Comparison of ENCODE assay signal across 9 cellular contexts in the genomic region with DNA sequence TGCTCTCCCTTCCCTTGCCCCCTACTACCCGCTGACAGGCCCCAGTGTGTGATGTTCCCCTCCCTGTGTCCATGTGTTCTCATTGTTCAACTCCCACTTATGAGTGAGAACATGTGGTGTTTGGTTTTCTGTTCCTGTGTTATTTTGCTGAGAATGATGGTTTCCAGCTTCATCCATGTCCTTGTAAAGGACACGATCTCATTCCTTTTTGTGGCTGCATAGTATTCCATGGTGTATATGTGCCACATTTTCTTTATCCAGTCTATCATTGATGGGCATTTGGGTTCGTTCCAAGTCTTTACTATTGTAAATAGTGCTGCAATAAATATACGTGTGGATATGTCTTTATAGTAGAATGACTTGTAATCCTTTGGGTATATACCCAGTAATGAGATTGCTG. TPM values are rescaled to one million over a fixed set of nuclear protein-coding genes. Genes with fewer than 3 reads are reported as not detected.
DNase-seq lines count a peak whose midpoint lies in the region; ATAC-seq and TF ChIP-seq lines count a peak whose summit lies in the region.
"Not testable (repeated sequence)": the region's sequence is repeated elsewhere in the genome, so short reads cannot be mapped to it uniquely, and the experiment has no call there.
"Had no signal": no experiment of that assay in that cellular context is flagged by ENCODE, and none has a peak within 500 bp of the region (broad histone marks: within the 10 kb centered on the region; RNA-seq: fewer than 3 reads in every experiment).

No MANE protein-coding gene starts in this region.

- ATAC-seq in T-helper 17 cell = not testable (repeated sequence)

- H3K27me3 ChIP-seq in ACC112 (ENCODE audit: insufficient read depth, low read length); CD4-positive, alpha-beta memory T cell (ENCODE audit: insufficient read depth, low read length): not testable (repeated sequence)

- not testable (repeated sequence) for H3K36me3 ChIP-seq in ACC112 (ENCODE audit: insufficient read depth, low read length); CD4-positive, alpha-beta memory T cell (ENCODE audit: insufficient read depth, low read length); KOPT-K1 (ENCODE audit: insufficient read depth, low read length)

- CTCF ChIA-PET in CD4-positive, alpha-beta memory T cell (lab: Charles Lee; ENCODE audit: partially characterized antibody) = interaction anchor here (3.5 to 19.9 kb wide), 3 partner anchors 10 to 69 kb away, joined by 22 to 512 read pairs (median 512); partner anchors contain the start of gene CCR7

- peaks cover 63% of the 10 kb centered on the region for H3K4me1 ChIP-seq in ACC112 (ENCODE audit: control insufficient read depth, insufficient read depth, low read length, unreplicated experiment)
- H3K4me1 ChIP-seq in CD4-positive, alpha-beta memory T cell (ENCODE audit: insufficient read depth, low read length) = peaks cover 90% of the 10 kb centered on the region

- H3K9me3 ChIP-seq in CD4-positive, alpha-beta memory T cell (ENCODE audit: control insufficient read depth in 1 of 2, low read length in 2 of 2); KOPT-K1 (ENCODE audit: insufficient read depth, low read length, poor library complexity, severe bottlenecking); T-helper 17 cell (ENCODE audit: control insufficient read depth, low read length, poor library complexity, severe bottlenecking): not testable (repeated sequence)

- peak overlapping the region in 6 of 7 donors; percentile 15 to 91 (median 82) for H3K27ac Mint-ChIP-seq in CD4-positive, alpha-beta memory T cell
- H3K27ac Mint-ChIP-seq in T-helper 17 cell (peak overlapping the region; percentile 100), nephron (peak overlapping the region in 2 of 3 experiments; percentile 78 to 98)
- peak overlapping the region; percentile 73 for H3K27ac Mint-ChIP-seq in activated T-cell treated with anti-CD3 and anti-CD28 coated beads, Interleukin-2, amount 50 U/mL, for 24 hours
- peak overlapping the region; percentile 87 for H3K27ac Mint-ChIP-seq in activated naive CD8-positive, alpha-beta T cell

- not testable (repeated sequence) for H3K9me3 Mint-ChIP-seq in CD4-positive, alpha-beta memory T cell; activated T-cell treated with anti-CD3 and anti-CD28 coated beads, Interleukin-2, amount 50 U/mL, for 24 hours; activated naive CD8-positive, alpha-beta T cell (ENCODE audit: low read depth); nephron

- POLR2A ChIA-PET in CD4-positive, alpha-beta memory T cell (lab: Charles Lee; ENCODE audit: partially characterized antibody) = interaction anchor here (1.0 to 28.0 kb wide), 8 partner anchors 13 to 224 kb away, joined by 3 to 1226 read pairs (median 8); partner anchors contain the start of genes CCR7 and IGFBP4

- peak overlapping the region in 1 of 8 donors; percentile 15 for H3K4me3 Mint-ChIP-seq in CD4-positive, alpha-beta memory T cell
- H3K4me3 Mint-ChIP-seq in T-helper 17 cell = peak overlapping the region; percentile 15
- H3K4me3 Mint-ChIP-seq in activated T-cell treated with anti-CD3 and anti-CD28 coated beads, Interleukin-2, amount 50 U/mL, for 24 hours; nephron: not testable (repeated sequence)
- peak overlapping the region; percentile 15 for H3K4me3 Mint-ChIP-seq in activated naive CD8-positive, alpha-beta T cell

- not testable (repeated sequence) for DNase-seq in CD4-positive, alpha-beta memory T cell; T-helper 17 cell; activated T-cell treated with anti-CD3 and anti-CD28 coated beads, Interleukin-2, amount 50 U/mL, for 24 hours
- DNase-seq in cardiac septum (ENCODE audit: low spot score) = peak; percentile 14

- TF ChIP-seq CTCF in nephron (IDR thresholded peaks at IDR 0.05; ENCODE audit: unreplicated experiment in 3 of 3) = not testable (repeated sequence)

- H2AFZ ChIP-seq in ACC112 (ENCODE audit: low read length, unreplicated experiment) = not testable (repeated sequence)

- peak overlapping the region; percentile 100; the same call in 1 of the 2 replicates for H3K27ac ChIP-seq in ACC112 (ENCODE audit: low read depth, low read length)
- not testable (repeated sequence) for H3K27ac ChIP-seq in CD4-positive, alpha-beta memory T cell (ENCODE audit: low read depth, low read length)
- H3K27ac ChIP-seq in KOPT-K1 (ENCODE audit: low read depth, low read length, poor library complexity, severe bottlenecking) = peak overlapping the region; percentile 96

- H3K4me1 Mint-ChIP-seq in CD4-positive, alpha-beta memory T cell = peaks cover 63 to 92% (median 79%) of the 10 kb centered on the region in 4 donors
- peaks cover 63% of the 10 kb centered on the region for H3K4me1 Mint-ChIP-seq in T-helper 17 cell
- H3K4me1 Mint-ChIP-seq in activated T-cell treated with anti-CD3 and anti-CD28 coated beads, Interleukin-2, amount 50 U/mL, for 24 hours (ENCODE audit: low read depth) = peaks cover 92% of the 10 kb centered on the region
- H3K4me1 Mint-ChIP-seq in activated naive CD8-positive, alpha-beta T cell (ENCODE audit: low read depth) = peaks cover 86% of the 10 kb centered on the region
- H3K4me1 Mint-ChIP-seq in nephron = peaks cover 90% of the 10 kb centered on the region

- H3K27me3 Mint-ChIP-seq in CD4-positive, alpha-beta memory T cell; T-helper 17 cell; activated T-cell treated with anti-CD3 and anti-CD28 coated beads, Interleukin-2, amount 50 U/mL, for 24 hours; activated naive CD8-positive, alpha-beta T cell; nephron (ENCODE audit: low read depth): not testable (repeated sequence)

- not testable (repeated sequence) for H3K79me2 ChIP-seq in ACC112 (ENCODE audit: control insufficient read depth, insufficient read depth, low read length, unreplicated experiment)

- H3K36me3 Mint-ChIP-seq in CD4-positive, alpha-beta memory T cell; T-helper 17 cell (ENCODE audit: low read depth); activated T-cell treated with anti-CD3 and anti-CD28 coated beads, Interleukin-2, amount 50 U/mL, for 24 hours (ENCODE audit: low read depth); activated naive CD8-positive, alpha-beta T cell; nephron (ENCODE audit: low read depth): not testable (repeated sequence)

- intact Hi-C loops in CD4-positive, alpha-beta memory T cell (cut with micrococcal nuclease); cardiac septum (cut with DNase I): not testable (repeated sequence)

- H3K4me3 ChIP-seq in ACC112 (ENCODE audit: low read depth, low read length); CD4-positive, alpha-beta memory T cell (ENCODE audit: low read length in 2 of 2): not testable (repeated sequence)

RNA-seq across cellular contexts. Expression of gene CCR7, which starts 18.8 kb away (rescaled TPM):
- total RNA-seq in CD4-positive, alpha-beta memory T cell = 100 to 1,000 TPM; 268 to 269 TPM
- 100 to 1,000 TPM; 436 to 502 TPM for polyA plus RNA-seq in CD4-positive, alpha-beta memory T cell
- total RNA-seq in T-helper 17 cell = 100 to 1,000 TPM; 165 to 182 TPM
- total RNA-seq in cardiac septum = 0.32 TPM
- total RNA-seq: LHCN-M2 had no signal

RNA-seq across cellular contexts. Expression of gene TNS4, which starts 45.1 kb away (rescaled TPM):
- total RNA-seq in CD4-positive, alpha-beta memory T cell = 1 to 10 TPM in 1 of 2 experiments, under 1 TPM in 1; 0.25 to 1.8 TPM
- under 1 TPM; 0.18 to 0.33 TPM for polyA plus RNA-seq in CD4-positive, alpha-beta memory T cell
- total RNA-seq in T-helper 17 cell (1 to 10 TPM in 1 of 2 donors, under 1 TPM in 1; 0.77 to 1.7 TPM), cardiac septum (not detected)
- total RNA-seq: LHCN-M2 had no signal

Comparison
In these comparisons a context has a peak if more than half of its experiments do, and no peak if none do; other contexts are left out.
1. RNA of gene CCR7, which starts 18.8 kb away (total RNA-seq): 268 to 269 TPM in CD4-positive, alpha-beta memory T cell and 165 to 182 TPM in T-helper 17 cell; 0.32 TPM in cardiac septum (single experiment); every median in the first group is over 100 times any median in the second.
2. Peak in every context shown above with its lines, with median percentiles within 50 percentile points of each other: H3K27ac Mint-ChIP-seq.